Comparison of ENCODE assay signal across 8 cellular contexts in the genomic region with DNA sequence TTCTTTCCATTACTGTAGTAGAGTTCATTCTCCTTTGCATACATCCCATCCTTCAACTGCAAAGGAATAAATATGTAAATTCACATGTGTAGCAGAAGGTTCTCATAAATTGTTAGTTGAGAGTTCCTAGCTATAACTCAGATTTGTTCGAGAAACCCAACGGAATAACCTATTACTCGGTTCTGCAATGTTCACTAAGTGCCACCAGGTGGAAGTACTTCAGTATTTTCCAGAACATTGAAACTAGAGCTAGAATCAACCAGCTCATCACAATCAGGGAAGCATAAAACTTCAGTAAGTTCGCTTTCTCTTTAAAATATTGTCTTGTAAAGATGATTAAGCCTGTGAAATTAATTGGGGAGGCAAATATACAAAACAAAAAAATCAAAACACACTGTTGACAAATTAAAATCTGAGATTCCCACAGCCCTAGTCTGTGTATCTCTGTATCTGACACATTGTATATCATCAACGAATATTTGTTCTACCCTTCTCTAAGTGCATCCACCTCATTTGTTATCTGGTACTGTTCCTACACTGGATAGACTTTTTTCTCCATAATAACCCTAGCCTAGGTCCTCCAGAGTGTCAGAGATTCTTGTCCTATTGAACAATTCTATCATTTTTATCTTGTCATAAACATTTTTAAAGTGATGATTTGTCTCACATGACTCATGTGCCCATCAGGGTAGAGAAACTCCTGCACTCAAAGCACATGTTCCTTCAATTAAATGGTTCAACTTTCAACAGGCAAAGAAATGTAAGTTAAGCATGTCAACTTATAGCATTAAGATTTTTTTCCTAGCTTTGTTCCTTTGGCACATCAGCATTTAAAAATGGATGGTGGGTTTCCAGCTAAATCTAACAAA. TPM values are rescaled to one million over a fixed set of nuclear protein-coding genes. Genes with fewer than 3 reads are reported as not detected.
DNase-seq lines count a peak whose midpoint lies in the region; ATAC-seq and TF ChIP-seq lines count a peak whose summit lies in the region.

No MANE protein-coding gene starts in this region.

- no peaks in the 10 kb centered on the region for H3K27me3 Mint-ChIP-seq in WTC11 (ENCODE audit: low read depth)
- H3K27me3 Mint-ChIP-seq in activated CD4-positive, alpha-beta memory T cell treated with anti-CD3 and anti-CD28 coated beads for 36 hours: peaks cover 18% of the 10 kb centered on the region

- DNase-seq in EL (peak; percentile 48), LoVo (ENCODE audit: low spot score) (peak; percentile 49), WTC11 (ENCODE audit: low spot score) (no peak), left ventricle myocardium superior (no peak), smooth muscle cell of the brain vasculature (ENCODE audit: low read depth, low spot score) (peak; percentile 28)
- DNase-seq in activated CD4-positive, alpha-beta memory T cell treated with anti-CD3 and anti-CD28 coated beads for 36 hours: no peak

- ATAC-seq in GM21528 (IDR thresholded peaks at IDR 0.05; ENCODE audit: low FRiP score, unreplicated experiment): peak; percentile 61
- peak; percentile 86 for ATAC-seq in WTC11
- peak; percentile 61 for ATAC-seq in left ventricle myocardium superior
- no peak for ATAC-seq in GM21447 (IDR thresholded peaks at IDR 0.05; ENCODE audit: unreplicated experiment)

- no peaks in the 10 kb centered on the region for H3K36me3 Mint-ChIP-seq in WTC11
- H3K36me3 Mint-ChIP-seq in activated CD4-positive, alpha-beta memory T cell treated with anti-CD3 and anti-CD28 coated beads for 36 hours: no peaks in the 10 kb centered on the region

- no peaks in the 10 kb centered on the region for H3K9me3 Mint-ChIP-seq in WTC11
- no peaks in the 10 kb centered on the region for H3K9me3 Mint-ChIP-seq in activated CD4-positive, alpha-beta memory T cell treated with anti-CD3 and anti-CD28 coated beads for 36 hours

- peak; percentile 27; the same call in 1 of the 2 replicates for TF ChIP-seq CTCF in WTC11 (IDR thresholded peaks at IDR 0.05)

- POLR2A ChIA-PET in WTC11 (lab: Charles Lee): interaction anchor here (0.5 kb wide), 1 partner anchor 436 kb away, joined by 4 read pairs; no protein-coding TSS in a partner anchor
- POLR2A ChIA-PET in activated CD4-positive, alpha-beta memory T cell treated with anti-CD3 and anti-CD28 coated beads for 36 hours (lab: Charles Lee): no interaction called here

- H3K4me1 Mint-ChIP-seq in WTC11: no peaks in the 10 kb centered on the region
- no peaks in the 10 kb centered on the region for H3K4me1 Mint-ChIP-seq in activated CD4-positive, alpha-beta memory T cell treated with anti-CD3 and anti-CD28 coated beads for 36 hours (ENCODE audit: low read depth)

- CTCF ChIA-PET in WTC11 (lab: Charles Lee): interaction anchor here (0.6 to 4.5 kb wide), 40 partner anchors 9 to 518 kb away, joined by 3 to 71 read pairs (median 5); partner anchors contain the start of genes FMO2, FMO3 and FMO4
- CTCF ChIA-PET in activated CD4-positive, alpha-beta memory T cell treated with anti-CD3 and anti-CD28 coated beads for 36 hours (lab: Charles Lee): interaction anchor here (0.6 to 2.2 kb wide), 11 partner anchors 37 to 540 kb away, joined by 3 to 22 read pairs (median 3); partner anchors contain the start of gene FMO4

- intact Hi-C loops in left ventricle myocardium superior (cut with micrococcal nuclease): loop anchor here (1.0 to 10.0 kb wide), 2 partner anchors 259 to 348 kb away; partner anchors contain the start of gene FMO4
- intact Hi-C loops in activated CD4-positive, alpha-beta memory T cell treated with anti-CD3 and anti-CD28 coated beads for 36 hours (cut with micrococcal nuclease): loop anchor here (1.0 to 5.0 kb wide), 3 partner anchors 220 to 346 kb away; partner anchors contain the start of gene FMO2

- no peak overlapping the region for H3K27ac Mint-ChIP-seq in WTC11
- no peak overlapping the region for H3K27ac Mint-ChIP-seq in activated CD4-positive, alpha-beta memory T cell treated with anti-CD3 and anti-CD28 coated beads for 36 hours

- H3K4me3 Mint-ChIP-seq in WTC11: no peak overlapping the region
- H3K4me3 Mint-ChIP-seq in activated CD4-positive, alpha-beta memory T cell treated with anti-CD3 and anti-CD28 coated beads for 36 hours: no peak overlapping the region

TF ChIP-seq in WTC11, 78 proteins besides CTCF, POLR2A, EP300 and RAD21 (continues in another document):
- TF ChIP-seq NR1H2 (CRISPR knock-in tag; IDR thresholded peaks at IDR 0.05) (no peak), CBFB (CRISPR knock-in tag; IDR thresholded peaks at IDR 0.05; ENCODE audit: low read depth) (no peak), ARID4B (CRISPR knock-in tag; IDR thresholded peaks at IDR 0.05; ENCODE audit: borderline replicate concordance) (no peak), ZNF512 (CRISPR knock-in tag; IDR thresholded peaks at IDR 0.05; ENCODE audit: borderline replicate concordance) (no peak), OVOL2 (CRISPR knock-in tag; IDR thresholded peaks at IDR 0.05; ENCODE audit: borderline replicate concordance) (no peak), ZNF396 (CRISPR knock-in tag; IDR thresholded peaks at IDR 0.05; ENCODE audit: borderline replicate concordance) (no peak), FOXJ3 (CRISPR knock-in tag; IDR thresholded peaks at IDR 0.05; ENCODE audit: borderline replicate concordance) (no peak), MXD4 (CRISPR knock-in tag; IDR thresholded peaks at IDR 0.05; ENCODE audit: borderline replicate concordance) (no peak), E2F4 (CRISPR knock-in tag; IDR thresholded peaks at IDR 0.05; ENCODE audit: borderline replicate concordance, low read depth) (no peak)
- TF ChIP-seq, protein P1, sequence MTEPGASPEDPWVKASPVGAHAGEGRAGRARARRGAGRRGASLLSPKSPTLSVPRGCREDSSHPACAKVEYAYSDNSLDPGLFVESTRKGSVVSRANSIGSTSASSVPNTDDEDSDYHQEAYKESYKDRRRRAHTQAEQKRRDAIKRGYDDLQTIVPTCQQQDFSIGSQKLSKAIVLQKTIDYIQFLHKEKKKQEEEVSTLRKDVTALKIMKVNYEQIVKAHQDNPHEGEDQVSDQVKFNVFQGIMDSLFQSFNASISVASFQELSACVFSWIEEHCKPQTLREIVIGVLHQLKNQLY (CRISPR knock-in tag; IDR thresholded peaks at IDR 0.05): no peak
- TF ChIP-seq, protein P2, sequence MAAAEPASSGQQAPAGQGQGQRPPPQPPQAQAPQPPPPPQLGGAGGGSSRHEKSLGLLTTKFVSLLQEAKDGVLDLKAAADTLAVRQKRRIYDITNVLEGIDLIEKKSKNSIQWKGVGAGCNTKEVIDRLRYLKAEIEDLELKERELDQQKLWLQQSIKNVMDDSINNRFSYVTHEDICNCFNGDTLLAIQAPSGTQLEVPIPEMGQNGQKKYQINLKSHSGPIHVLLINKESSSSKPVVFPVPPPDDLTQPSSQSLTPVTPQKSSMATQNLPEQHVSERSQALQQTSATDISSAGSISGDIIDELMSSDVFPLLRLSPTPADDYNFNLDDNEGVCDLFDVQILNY (CRISPR knock-in tag; IDR thresholded peaks at IDR 0.05): no peak

RNA-seq across cellular contexts. Expression of gene MROH9, which starts 31.9 kb away (rescaled TPM):
- total RNA-seq in WTC11 (2021) (not detected in 3 replicates), left ventricle myocardium superior (not detected)
- not detected for total RNA-seq in activated CD4-positive, alpha-beta memory T cell treated with anti-CD3 and anti-CD28 coated beads for 36 hours

Comparison
In these comparisons a context has a peak if more than half of its experiments do, and no peak if none do; other contexts are left out.
1. DNase-seq: peak in EL (single experiment), LoVo (single experiment) and smooth muscle cell of the brain vasculature (single experiment); none in WTC11 (single experiment), left ventricle myocardium superior (single experiment) and activated CD4-positive, alpha-beta memory T cell treated with anti-CD3 and anti-CD28 coated beads for 36 hours (single experiment).